ENCODE assay signal across 1 cellular context in the genomic region with DNA sequence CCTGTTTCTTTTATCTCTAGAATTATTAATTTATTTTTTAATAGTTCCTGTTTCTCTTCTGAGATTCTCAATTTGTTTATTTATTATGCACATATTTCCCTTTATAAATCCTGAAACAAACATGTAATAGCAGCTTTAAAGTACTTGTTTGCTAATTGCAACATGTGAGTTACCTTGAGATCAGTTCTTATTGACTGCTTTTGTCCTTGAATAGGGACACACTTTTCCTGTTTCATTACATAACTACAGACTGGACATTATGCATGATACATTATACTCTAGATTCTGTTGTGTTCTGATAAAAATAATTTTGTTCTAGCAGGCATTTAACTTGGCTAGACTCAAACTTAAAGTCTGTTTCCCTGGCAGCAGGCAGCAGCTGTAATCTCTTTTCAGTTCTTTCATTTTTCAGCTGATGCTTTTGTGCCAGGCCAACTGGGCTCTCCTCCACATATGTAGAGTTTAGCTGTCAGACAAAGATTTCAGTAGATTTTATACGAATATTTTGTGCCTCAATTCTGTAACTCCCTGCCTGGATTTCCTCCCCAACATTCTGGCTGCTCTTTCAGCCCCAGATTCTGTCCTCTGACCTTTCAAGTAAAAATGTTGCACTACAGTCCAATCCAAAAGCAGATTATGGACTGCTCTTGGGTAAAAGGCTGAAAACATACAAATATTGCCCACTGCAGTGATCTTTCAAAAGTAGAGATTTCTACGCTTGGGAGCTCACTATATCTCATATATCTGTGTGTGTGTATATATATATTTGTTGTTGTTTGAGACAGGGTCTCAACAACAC.
TF ChIP-seq lines count a peak whose summit lies in the region.

No MANE protein-coding gene starts in this region.

TF ChIP-seq in HepG2, 621 proteins besides CTCF, POLR2A, EP300 and RAD21 (continued from another document and continues in another):
- TF ChIP-seq RARG (CRISPR knock-in tag; IDR thresholded peaks at IDR 0.05; ENCODE audit: low read depth) = no peak
- no peak for TF ChIP-seq TOPORS (CRISPR knock-in tag; IDR thresholded peaks at IDR 0.05)
- TF ChIP-seq, protein P1, sequence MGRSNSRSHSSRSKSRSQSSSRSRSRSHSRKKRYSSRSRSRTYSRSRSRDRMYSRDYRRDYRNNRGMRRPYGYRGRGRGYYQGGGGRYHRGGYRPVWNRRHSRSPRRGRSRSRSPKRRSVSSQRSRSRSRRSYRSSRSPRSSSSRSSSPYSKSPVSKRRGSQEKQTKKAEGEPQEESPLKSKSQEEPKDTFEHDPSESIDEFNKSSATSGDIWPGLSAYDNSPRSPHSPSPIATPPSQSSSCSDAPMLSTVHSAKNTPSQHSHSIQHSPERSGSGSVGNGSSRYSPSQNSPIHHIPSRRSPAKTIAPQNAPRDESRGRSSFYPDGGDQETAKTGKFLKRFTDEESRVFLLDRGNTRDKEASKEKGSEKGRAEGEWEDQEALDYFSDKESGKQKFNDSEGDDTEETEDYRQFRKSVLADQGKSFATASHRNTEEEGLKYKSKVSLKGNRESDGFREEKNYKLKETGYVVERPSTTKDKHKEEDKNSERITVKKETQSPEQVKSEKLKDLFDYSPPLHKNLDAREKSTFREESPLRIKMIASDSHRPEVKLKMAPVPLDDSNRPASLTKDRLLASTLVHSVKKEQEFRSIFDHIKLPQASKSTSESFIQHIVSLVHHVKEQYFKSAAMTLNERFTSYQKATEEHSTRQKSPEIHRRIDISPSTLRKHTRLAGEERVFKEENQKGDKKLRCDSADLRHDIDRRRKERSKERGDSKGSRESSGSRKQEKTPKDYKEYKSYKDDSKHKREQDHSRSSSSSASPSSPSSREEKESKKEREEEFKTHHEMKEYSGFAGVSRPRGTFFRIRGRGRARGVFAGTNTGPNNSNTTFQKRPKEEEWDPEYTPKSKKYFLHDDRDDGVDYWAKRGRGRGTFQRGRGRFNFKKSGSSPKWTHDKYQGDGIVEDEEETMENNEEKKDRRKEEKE (IDR thresholded peaks at IDR 0.05) = no peak
- no peak for TF ChIP-seq ZNF276 (CRISPR knock-in tag; IDR thresholded peaks at IDR 0.05; ENCODE audit: low read depth)
- TF ChIP-seq HHEX (CRISPR knock-in tag; IDR thresholded peaks at IDR 0.05) = peak; percentile 41; the same call in 1 of the 2 replicates
- no peak for TF ChIP-seq ZNF24 (IDR thresholded peaks at IDR 0.05)
- TF ChIP-seq ZNF264 (CRISPR knock-in tag; IDR thresholded peaks at IDR 0.05) = 0 out of 2 replicates have a peak, but pooled peaks have one; percentile 12
- TF ChIP-seq, protein P2, sequence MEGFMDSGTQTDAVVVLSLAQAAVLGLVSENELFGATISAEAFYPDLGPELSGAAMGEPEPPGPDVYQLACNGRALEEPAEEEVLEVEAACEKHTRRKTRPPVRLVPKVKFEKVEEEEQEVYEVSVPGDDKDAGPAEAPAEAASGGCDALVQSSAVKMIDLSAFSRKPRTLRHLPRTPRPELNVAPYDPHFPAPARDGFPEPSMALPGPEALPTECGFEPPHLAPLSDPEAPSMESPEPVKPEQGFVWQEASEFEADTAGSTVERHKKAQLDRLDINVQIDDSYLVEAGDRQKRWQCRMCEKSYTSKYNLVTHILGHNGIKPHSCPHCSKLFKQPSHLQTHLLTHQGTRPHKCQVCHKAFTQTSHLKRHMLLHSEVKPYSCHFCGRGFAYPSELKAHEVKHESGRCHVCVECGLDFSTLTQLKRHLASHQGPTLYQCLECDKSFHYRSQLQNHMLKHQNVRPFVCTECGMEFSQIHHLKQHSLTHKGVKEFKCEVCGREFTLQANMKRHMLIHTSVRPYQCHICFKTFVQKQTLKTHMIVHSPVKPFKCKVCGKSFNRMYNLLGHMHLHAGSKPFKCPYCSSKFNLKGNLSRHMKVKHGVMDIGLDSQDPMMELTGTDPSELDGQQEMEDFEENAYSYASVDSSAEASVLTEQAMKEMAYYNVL (CRISPR knock-in tag; IDR thresholded peaks at IDR 0.05; ENCODE audit: borderline replicate concordance) = no peak
- TF ChIP-seq USF2 (IDR thresholded peaks at IDR 0.05; ENCODE audit: low read depth, low read length) = no peak
- TF ChIP-seq USF2 (CRISPR knock-in tag; IDR thresholded peaks at IDR 0.05; ENCODE audit: borderline replicate concordance) = no peak
- 0 out of 2 replicates have a peak, but pooled peaks have one; percentile 52 for TF ChIP-seq ARNTL (CRISPR knock-in tag; IDR thresholded peaks at IDR 0.05)
- TF ChIP-seq ZNF616 (CRISPR knock-in tag; IDR thresholded peaks at IDR 0.05; ENCODE audit: low read depth) = no peak
- no peak for TF ChIP-seq KLF12 (CRISPR knock-in tag; IDR thresholded peaks at IDR 0.05; ENCODE audit: borderline replicate concordance)
- TF ChIP-seq RFX3 (CRISPR knock-in tag; IDR thresholded peaks at IDR 0.05) = peak; percentile 29; the same call in 1 of the 2 replicates
- TF ChIP-seq, protein P3, sequence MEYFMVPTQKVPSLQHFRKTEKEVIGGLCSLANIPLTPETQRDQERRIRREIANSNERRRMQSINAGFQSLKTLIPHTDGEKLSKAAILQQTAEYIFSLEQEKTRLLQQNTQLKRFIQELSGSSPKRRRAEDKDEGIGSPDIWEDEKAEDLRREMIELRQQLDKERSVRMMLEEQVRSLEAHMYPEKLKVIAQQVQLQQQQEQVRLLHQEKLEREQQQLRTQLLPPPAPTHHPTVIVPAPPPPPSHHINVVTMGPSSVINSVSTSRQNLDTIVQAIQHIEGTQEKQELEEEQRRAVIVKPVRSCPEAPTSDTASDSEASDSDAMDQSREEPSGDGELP (IDR thresholded peaks at IDR 0.05; ENCODE audit: borderline replicate concordance, low read depth) = no peak; the same call in 1 of the 2 replicates
- no peak for TF ChIP-seq FOXM1 (CRISPR knock-in tag; IDR thresholded peaks at IDR 0.05)
- TF ChIP-seq FOSL1 (CRISPR knock-in tag; IDR thresholded peaks at IDR 0.05; ENCODE audit: borderline replicate concordance) = no peak
- TF ChIP-seq JUND (CRISPR knock-in tag; IDR thresholded peaks at IDR 0.05) = no peak
- TF ChIP-seq TCF12 (IDR thresholded peaks at IDR 0.05) = no peak
- TF ChIP-seq TCF12 (CRISPR knock-in tag; IDR thresholded peaks at IDR 0.05) = no peak
- no peak for TF ChIP-seq RFXAP (CRISPR knock-in tag; IDR thresholded peaks at IDR 0.05; ENCODE audit: borderline replicate concordance)
- TF ChIP-seq ATAD3A (CRISPR knock-in tag; IDR thresholded peaks at IDR 0.05) = no peak
- TF ChIP-seq RXRB (CRISPR knock-in tag; IDR thresholded peaks at IDR 0.05; ENCODE audit: borderline replicate concordance) = peak; percentile 99
- no peak for TF ChIP-seq CENPT (CRISPR knock-in tag; IDR thresholded peaks at IDR 0.05; ENCODE audit: low read depth)
- TF ChIP-seq RAD51 (IDR thresholded peaks at IDR 0.05; ENCODE audit: borderline replicate concordance) = no peak
- TF ChIP-seq MED1 (CRISPR knock-in tag; IDR thresholded peaks at IDR 0.05) = peak; percentile 96
- TF ChIP-seq HMGA1 (CRISPR knock-in tag; conservative IDR thresholded peaks at IDR 0.05) = no peak
- TF ChIP-seq, protein P4, sequence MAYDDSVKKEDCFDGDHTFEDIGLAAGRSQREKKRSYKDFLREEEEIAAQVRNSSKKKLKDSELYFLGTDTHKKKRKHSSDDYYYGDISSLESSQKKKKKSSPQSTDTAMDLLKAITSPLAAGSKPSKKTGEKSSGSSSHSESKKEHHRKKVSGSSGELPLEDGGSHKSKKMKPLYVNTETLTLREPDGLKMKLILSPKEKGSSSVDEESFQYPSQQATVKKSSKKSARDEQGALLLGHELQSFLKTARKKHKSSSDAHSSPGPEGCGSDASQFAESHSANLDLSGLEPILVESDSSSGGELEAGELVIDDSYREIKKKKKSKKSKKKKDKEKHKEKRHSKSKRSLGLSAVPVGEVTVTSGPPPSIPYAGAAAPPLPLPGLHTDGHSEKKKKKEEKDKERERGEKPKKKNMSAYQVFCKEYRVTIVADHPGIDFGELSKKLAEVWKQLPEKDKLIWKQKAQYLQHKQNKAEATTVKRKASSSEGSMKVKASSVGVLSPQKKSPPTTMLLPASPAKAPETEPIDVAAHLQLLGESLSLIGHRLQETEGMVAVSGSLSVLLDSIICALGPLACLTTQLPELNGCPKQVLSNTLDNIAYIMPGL (CRISPR knock-in tag; IDR thresholded peaks at IDR 0.05; ENCODE audit: borderline replicate concordance in 1 of 2, low read depth in 1 of 2) = no peak
- no peak for TF ChIP-seq NFAT5 (CRISPR knock-in tag; IDR thresholded peaks at IDR 0.05)
- TF ChIP-seq RFXANK (CRISPR knock-in tag; IDR thresholded peaks at IDR 0.05) = no peak
- no peak for TF ChIP-seq ZNF362 (CRISPR knock-in tag; IDR thresholded peaks at IDR 0.05; ENCODE audit: borderline replicate concordance)
- no peak for TF ChIP-seq ZSCAN25 (CRISPR knock-in tag; IDR thresholded peaks at IDR 0.05)
- no peak for TF ChIP-seq PRDM4 (CRISPR knock-in tag; IDR thresholded peaks at IDR 0.05; ENCODE audit: borderline replicate concordance)
- peak; percentile 89; the same call in 1 of the 2 replicates for TF ChIP-seq ISL2 (CRISPR knock-in tag; IDR thresholded peaks at IDR 0.05)
